Comparison of ENCODE assay signal across 9 cellular contexts in genomic region chr19:38557205-38557799, GRCh38.
DNase-seq lines count a peak whose midpoint lies in the region; ATAC-seq lines count a peak whose summit lies in the region.
"Had no signal": no experiment of that assay in that cellular context is flagged by ENCODE, and none has a peak within 500 bp of the region (broad histone marks: within the 10 kb centered on the region; RNA-seq: fewer than 3 reads in every experiment).

No MANE protein-coding gene starts in this region.

- H3K9me3 Mint-ChIP-seq in activated CD4-positive, alpha-beta T cell treated with anti-CD3 and anti-CD28 coated beads, Interleukin-2, amount 10 ng/mL, durations not matched to agents 7 days and 5 days = no peaks in the 10 kb centered on the region
- H3K9me3 Mint-ChIP-seq: nephron progenitor cell had no signal

- POLR2A ChIA-PET in activated CD4-positive, alpha-beta T cell treated with anti-CD3 and anti-CD28 coated beads, Interleukin-2, amount 10 ng/mL, durations not matched to agents 7 days and 5 days (lab: Charles Lee) = interaction anchor here (0.5 kb wide), 1 partner anchor 61 kb away, joined by 3 read pairs; no protein-coding TSS in a partner anchor

- CTCF ChIA-PET in activated CD4-positive, alpha-beta T cell treated with anti-CD3 and anti-CD28 coated beads, Interleukin-2, amount 10 ng/mL, durations not matched to agents 7 days and 5 days (lab: Charles Lee) = interaction anchor here (1.6 to 2.5 kb wide), 4 partner anchors 24 to 155 kb away, joined by 4 to 8 read pairs (median 6); partner anchors contain the start of gene FAM98C

- H3K4me3 Mint-ChIP-seq in activated CD4-positive, alpha-beta T cell treated with anti-CD3 and anti-CD28 coated beads, Interleukin-2, amount 10 ng/mL, durations not matched to agents 7 days and 5 days = no peak overlapping the region
- H3K4me3 Mint-ChIP-seq: nephron progenitor cell had no signal

- peak; percentile 7 for DNase-seq in 8988T
- peak; percentile 23 for DNase-seq in activated CD4-positive, alpha-beta T cell treated with anti-CD3 and anti-CD28 coated beads, Interleukin-2, amount 10 ng/mL, durations not matched to agents 7 days and 5 days
- no peak for DNase-seq in NCI-H526 (lab: John Stamatoyannopoulos, UW)
- DNase-seq in NCI-H187 (lab: John Stamatoyannopoulos, UW) = no peak
- no peak for DNase-seq in retina
- DNase-seq: nephron progenitor cell had no signal

- peak; percentile 34 for ATAC-seq in GM18520 (IDR thresholded peaks at IDR 0.05; ENCODE audit: unreplicated experiment)
- ATAC-seq in HG03342 (IDR thresholded peaks at IDR 0.05; ENCODE audit: unreplicated experiment) = peak; percentile 43
- no peak for ATAC-seq in GM21529 (IDR thresholded peaks at IDR 0.05; ENCODE audit: unreplicated experiment)

- H3K4me1 Mint-ChIP-seq in activated CD4-positive, alpha-beta T cell treated with anti-CD3 and anti-CD28 coated beads, Interleukin-2, amount 10 ng/mL, durations not matched to agents 7 days and 5 days = peaks cover 46% of the 10 kb centered on the region
- H3K4me1 Mint-ChIP-seq: nephron progenitor cell had no signal

- H3K36me3 Mint-ChIP-seq in activated CD4-positive, alpha-beta T cell treated with anti-CD3 and anti-CD28 coated beads, Interleukin-2, amount 10 ng/mL, durations not matched to agents 7 days and 5 days (ENCODE audit: low read depth) = no peaks in the 10 kb centered on the region

- peaks cover 10% of the 10 kb centered on the region for H3K27me3 Mint-ChIP-seq in activated CD4-positive, alpha-beta T cell treated with anti-CD3 and anti-CD28 coated beads, Interleukin-2, amount 10 ng/mL, durations not matched to agents 7 days and 5 days

- H3K27ac Mint-ChIP-seq in activated CD4-positive, alpha-beta T cell treated with anti-CD3 and anti-CD28 coated beads, Interleukin-2, amount 10 ng/mL, durations not matched to agents 7 days and 5 days = peak overlapping the region; percentile 76
- H3K27ac Mint-ChIP-seq: nephron progenitor cell had no signal

Comparison
In these comparisons a context has a peak if more than half of its experiments do, and no peak if none do; other contexts are left out.
1. DNase-seq: peak in 8988T (single experiment) and activated CD4-positive, alpha-beta T cell treated with anti-CD3 and anti-CD28 coated beads, Interleukin-2, amount 10 ng/mL, durations not matched to agents 7 days and 5 days (single experiment); none in NCI-H526 (0 of 2), NCI-H187 (0 of 2) and retina (single experiment).